In genomic region chr3:196800742-196801141, GRCh38 we compare ENCODE assay signal across 15 cellular contexts.
"Had no signal": no experiment of that assay in that cellular context is flagged by ENCODE, and none has a peak within 500 bp of the region (broad histone marks: within the 10 kb centered on the region; RNA-seq: fewer than 3 reads in every experiment).

No MANE protein-coding gene starts in this region.

- H3K27ac Mint-ChIP-seq: activated naive CD8-positive, alpha-beta T cell treated with anti-CD3 and anti-CD28 coated beads for 36 hours; activated T-helper 17 cell treated with anti-CD3 and anti-CD28 coated beads, Interleukin-2, amount 50 U/mL, for 72 hours; nephron had no signal

- DNase-seq: activated CD4-positive, alpha-beta T cell treated with anti-CD3 and anti-CD28 coated beads, Interleukin-2, amount 50 U/mL, for 4 hours; activated CD4-positive, CD25-positive, alpha-beta regulatory T cell treated with anti-CD3 and anti-CD28 coated beads, Interleukin-2, amount 50 U/mL, for 72 hours; activated naive CD4-positive, alpha-beta T cell; activated naive CD8-positive, alpha-beta T cell treated with anti-CD3 and anti-CD28 coated beads for 36 hours; amniotic stem cell; dermis blood vessel endothelial cell; effector memory CD4-positive, alpha-beta T cell; mesenchymal stem cell; stimulated activated naive CD4-positive, alpha-beta T cell; T-helper 9 cell; thyroid gland had no signal

- ATAC-seq: activated T-helper 17 cell treated with anti-CD3 and anti-CD28 coated beads, Interleukin-2, amount 50 U/mL, for 72 hours had no signal

- H3K27me3 Mint-ChIP-seq: activated naive CD8-positive, alpha-beta T cell treated with anti-CD3 and anti-CD28 coated beads for 36 hours; activated T-helper 17 cell treated with anti-CD3 and anti-CD28 coated beads, Interleukin-2, amount 50 U/mL, for 72 hours had no signal

- H3K4me1 ChIP-seq: esophagus muscularis mucosa, thyroid gland had no signal

- H3K4me3 ChIP-seq: cardiac muscle cell, esophagus muscularis mucosa, thyroid gland had no signal

- H3K9me3 Mint-ChIP-seq: activated naive CD8-positive, alpha-beta T cell treated with anti-CD3 and anti-CD28 coated beads for 36 hours; activated T-helper 17 cell treated with anti-CD3 and anti-CD28 coated beads, Interleukin-2, amount 50 U/mL, for 72 hours; nephron had no signal

- H3K9me3 ChIP-seq: esophagus muscularis mucosa, thyroid gland had no signal

- H3K27ac ChIP-seq: cardiac muscle cell, esophagus muscularis mucosa, thyroid gland had no signal

- H3K27me3 ChIP-seq: cardiac muscle cell, esophagus muscularis mucosa, thyroid gland had no signal

- H3K4me3 Mint-ChIP-seq: activated naive CD8-positive, alpha-beta T cell treated with anti-CD3 and anti-CD28 coated beads for 36 hours; activated T-helper 17 cell treated with anti-CD3 and anti-CD28 coated beads, Interleukin-2, amount 50 U/mL, for 72 hours; nephron had no signal

- H3K4me1 Mint-ChIP-seq: nephron had no signal
